Comparison of ENCODE assay signal across 1 cellular context in genomic region chr10:20007426-20007825, GRCh38.
TF ChIP-seq lines count a peak whose summit lies in the region.

No MANE protein-coding gene starts in this region.

TF ChIP-seq in HepG2, 621 proteins besides CTCF, POLR2A, EP300 and RAD21 (continued from another document):
- TF ChIP-seq, protein P1, sequence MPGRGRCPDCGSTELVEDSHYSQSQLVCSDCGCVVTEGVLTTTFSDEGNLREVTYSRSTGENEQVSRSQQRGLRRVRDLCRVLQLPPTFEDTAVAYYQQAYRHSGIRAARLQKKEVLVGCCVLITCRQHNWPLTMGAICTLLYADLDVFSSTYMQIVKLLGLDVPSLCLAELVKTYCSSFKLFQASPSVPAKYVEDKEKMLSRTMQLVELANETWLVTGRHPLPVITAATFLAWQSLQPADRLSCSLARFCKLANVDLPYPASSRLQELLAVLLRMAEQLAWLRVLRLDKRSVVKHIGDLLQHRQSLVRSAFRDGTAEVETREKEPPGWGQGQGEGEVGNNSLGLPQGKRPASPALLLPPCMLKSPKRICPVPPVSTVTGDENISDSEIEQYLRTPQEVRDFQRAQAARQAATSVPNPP (CRISPR knock-in tag; IDR thresholded peaks at IDR 0.05): no peak
- no peak for TF ChIP-seq ZNF383 (CRISPR knock-in tag; IDR thresholded peaks at IDR 0.05; ENCODE audit: borderline replicate concordance)
- no peak for TF ChIP-seq ZFYVE20 (CRISPR knock-in tag; IDR thresholded peaks at IDR 0.05; ENCODE audit: borderline replicate concordance, low read depth)
- no peak for TF ChIP-seq CBX1 (IDR thresholded peaks at IDR 0.05; ENCODE audit: low read depth)
- no peak for TF ChIP-seq HES4 (CRISPR knock-in tag; IDR thresholded peaks at IDR 0.05; ENCODE audit: borderline replicate concordance)
- TF ChIP-seq, protein P2, sequence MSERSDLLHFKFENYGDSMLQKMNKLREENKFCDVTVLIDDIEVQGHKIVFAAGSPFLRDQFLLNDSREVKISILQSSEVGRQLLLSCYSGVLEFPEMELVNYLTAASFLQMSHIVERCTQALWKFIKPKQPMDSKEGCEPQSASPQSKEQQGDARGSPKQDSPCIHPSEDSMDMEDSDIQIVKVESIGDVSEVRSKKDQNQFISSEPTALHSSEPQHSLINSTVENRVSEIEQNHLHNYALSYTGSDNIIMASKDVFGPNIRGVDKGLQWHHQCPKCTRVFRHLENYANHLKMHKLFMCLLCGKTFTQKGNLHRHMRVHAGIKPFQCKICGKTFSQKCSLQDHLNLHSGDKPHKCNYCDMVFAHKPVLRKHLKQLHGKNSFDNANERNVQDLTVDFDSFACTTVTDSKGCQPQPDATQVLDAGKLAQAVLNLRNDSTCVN (CRISPR knock-in tag; IDR thresholded peaks at IDR 0.05; ENCODE audit: borderline replicate concordance): no peak
- no peak for TF ChIP-seq ZNF3 (CRISPR knock-in tag; IDR thresholded peaks at IDR 0.05)
- TF ChIP-seq SOX5 (CRISPR knock-in tag; IDR thresholded peaks at IDR 0.05; ENCODE audit: borderline replicate concordance): no peak
- TF ChIP-seq, protein P3, sequence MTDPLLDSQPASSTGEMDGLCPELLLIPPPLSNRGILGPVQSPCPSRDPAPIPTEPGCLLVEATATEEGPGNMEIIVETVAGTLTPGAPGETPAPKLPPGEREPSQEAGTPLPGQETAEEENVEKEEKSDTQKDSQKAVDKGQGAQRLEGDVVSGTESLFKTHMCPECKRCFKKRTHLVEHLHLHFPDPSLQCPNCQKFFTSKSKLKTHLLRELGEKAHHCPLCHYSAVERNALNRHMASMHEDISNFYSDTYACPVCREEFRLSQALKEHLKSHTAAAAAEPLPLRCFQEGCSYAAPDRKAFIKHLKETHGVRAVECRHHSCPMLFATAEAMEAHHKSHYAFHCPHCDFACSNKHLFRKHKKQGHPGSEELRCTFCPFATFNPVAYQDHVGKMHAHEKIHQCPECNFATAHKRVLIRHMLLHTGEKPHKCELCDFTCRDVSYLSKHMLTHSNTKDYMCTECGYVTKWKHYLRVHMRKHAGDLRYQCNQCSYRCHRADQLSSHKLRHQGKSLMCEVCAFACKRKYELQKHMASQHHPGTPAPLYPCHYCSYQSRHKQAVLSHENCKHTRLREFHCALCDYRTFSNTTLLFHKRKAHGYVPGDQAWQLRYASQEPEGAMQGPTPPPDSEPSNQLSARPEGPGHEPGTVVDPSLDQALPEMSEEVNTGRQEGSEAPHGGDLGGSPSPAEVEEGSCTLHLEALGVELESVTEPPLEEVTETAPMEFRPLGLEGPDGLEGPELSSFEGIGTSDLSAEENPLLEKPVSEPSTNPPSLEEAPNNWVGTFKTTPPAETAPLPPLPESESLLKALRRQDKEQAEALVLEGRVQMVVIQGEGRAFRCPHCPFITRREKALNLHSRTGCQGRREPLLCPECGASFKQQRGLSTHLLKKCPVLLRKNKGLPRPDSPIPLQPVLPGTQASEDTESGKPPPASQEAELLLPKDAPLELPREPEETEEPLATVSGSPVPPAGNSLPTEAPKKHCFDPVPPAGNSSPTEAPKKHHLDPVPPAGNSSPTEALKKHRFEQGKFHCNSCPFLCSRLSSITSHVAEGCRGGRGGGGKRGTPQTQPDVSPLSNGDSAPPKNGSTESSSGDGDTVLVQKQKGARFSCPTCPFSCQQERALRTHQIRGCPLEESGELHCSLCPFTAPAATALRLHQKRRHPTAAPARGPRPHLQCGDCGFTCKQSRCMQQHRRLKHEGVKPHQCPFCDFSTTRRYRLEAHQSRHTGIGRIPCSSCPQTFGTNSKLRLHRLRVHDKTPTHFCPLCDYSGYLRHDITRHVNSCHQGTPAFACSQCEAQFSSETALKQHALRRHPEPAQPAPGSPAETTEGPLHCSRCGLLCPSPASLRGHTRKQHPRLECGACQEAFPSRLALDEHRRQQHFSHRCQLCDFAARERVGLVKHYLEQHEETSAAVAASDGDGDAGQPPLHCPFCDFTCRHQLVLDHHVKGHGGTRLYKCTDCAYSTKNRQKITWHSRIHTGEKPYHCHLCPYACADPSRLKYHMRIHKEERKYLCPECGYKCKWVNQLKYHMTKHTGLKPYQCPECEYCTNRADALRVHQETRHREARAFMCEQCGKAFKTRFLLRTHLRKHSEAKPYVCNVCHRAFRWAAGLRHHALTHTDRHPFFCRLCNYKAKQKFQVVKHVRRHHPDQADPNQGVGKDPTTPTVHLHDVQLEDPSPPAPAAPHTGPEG (CRISPR knock-in tag; IDR thresholded peaks at IDR 0.05): no peak
TF ChIP-seq in HepG2: peak in this region for 0.
